8 cellular contexts compared by ENCODE assay signal in genomic region chr2:228657807-228658402, GRCh38.
A peak's percentile ranks its signal among the peaks of the same experiment; 100 is the strongest.
DNase-seq lines count a peak whose midpoint lies in the region; ATAC-seq, FAIRE-seq and TF ChIP-seq lines count a peak whose summit lies in the region.

No MANE protein-coding gene starts in this region.

- no peak overlapping the region for H3K27ac Mint-ChIP-seq in nephron progenitor cell

- peak; percentile 71 for ATAC-seq in GM18868 (IDR thresholded peaks at IDR 0.05; ENCODE audit: unreplicated experiment)
- ATAC-seq in GM21367 (IDR thresholded peaks at IDR 0.05; ENCODE audit: unreplicated experiment), result no peak

- no peaks in the 10 kb centered on the region for H3K4me1 Mint-ChIP-seq in nephron progenitor cell

- H3K27me3 Mint-ChIP-seq in nephron progenitor cell (ENCODE audit: low read depth, poor library complexity), result peaks cover 4% of the 10 kb centered on the region

- no peak overlapping the region for H3K4me3 Mint-ChIP-seq in nephron progenitor cell

- DNase-seq in NCI-H446 treated with DMSO at 0.1 percent for 48 hours (lab: John Stamatoyannopoulos, UW), result peak; percentile 3
- no peak for DNase-seq in nephron progenitor cell
- DNase-seq in HK-2 (ENCODE audit: unreplicated experiment), result no peak
- DNase-seq in UCSD-AML1 (lab: John Stamatoyannopoulos, UW; ENCODE audit: unreplicated experiment), result no peak

- TF ChIP-seq CTCF in nephron progenitor cell (IDR thresholded peaks at IDR 0.05), result peak; percentile 54

- FAIRE-seq in A204.1 (lab: Jason Lieb, UNC), result peak; percentile 82
- FAIRE-seq in colon (lab: Jason Lieb, UNC), result peak; percentile 18

- H3K9me3 Mint-ChIP-seq in nephron progenitor cell, result no peaks in the 10 kb centered on the region

- no peaks in the 10 kb centered on the region for H3K36me3 Mint-ChIP-seq in nephron progenitor cell (ENCODE audit: low read depth)
